17 cellular contexts compared by ENCODE assay signal in the genomic region with DNA sequence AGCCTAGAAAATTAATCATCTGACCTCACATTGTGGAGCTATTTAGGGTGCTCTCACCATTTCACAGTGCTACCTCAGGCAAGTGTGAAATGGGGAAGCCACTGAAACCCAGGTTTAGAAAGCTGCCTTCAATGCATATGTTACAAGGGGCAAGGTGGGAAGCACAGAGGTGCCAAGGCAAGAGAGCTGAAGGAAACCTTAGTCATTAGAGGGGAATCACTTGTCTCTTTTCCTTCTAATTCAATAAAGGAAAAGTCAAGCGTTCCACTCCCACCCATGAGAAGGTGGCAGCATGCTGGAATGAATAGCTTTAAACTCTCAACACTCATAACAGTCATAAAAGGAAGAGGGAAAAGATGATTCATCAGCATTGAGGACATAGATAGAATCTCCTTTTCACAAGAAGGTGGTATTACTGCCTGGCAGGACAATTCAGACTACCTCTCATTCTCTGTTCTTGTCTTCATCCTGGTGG.
DNase-seq lines count a peak whose midpoint lies in the region; ATAC-seq, FAIRE-seq and TF ChIP-seq lines count a peak whose summit lies in the region.
"Had no signal": no experiment of that assay in that cellular context is flagged by ENCODE, and none has a peak within 500 bp of the region (broad histone marks: within the 10 kb centered on the region; RNA-seq: fewer than 3 reads in every experiment).

No MANE protein-coding gene starts in this region.

- no peak overlapping the region for H3K27ac Mint-ChIP-seq in endodermal cell
- H3K27ac Mint-ChIP-seq: activated CD4-positive, alpha-beta T cell treated with anti-CD3 and anti-CD28 coated beads, Interleukin-2, amount 10 ng/mL, durations not matched to agents 24 days and 14 days; immature natural killer cell had no signal

- H3K4me3 ChIP-seq in endodermal cell (ENCODE audit: low read length) = no peak overlapping the region

- peak; percentile 66 for FAIRE-seq in GM12891 (lab: Jason Lieb, UNC)

- ATAC-seq in GM21423 (IDR thresholded peaks at IDR 0.05; ENCODE audit: unreplicated experiment) = peak; percentile 80
- ATAC-seq in HG03139 (IDR thresholded peaks at IDR 0.05; ENCODE audit: unreplicated experiment) = peak; percentile 53

- POLR2A ChIA-PET in RWPE1 (lab: Yijun Ruan, JAX; ENCODE audit: low non-redundant PET) = no interaction called here

- H3K4me1 Mint-ChIP-seq in endodermal cell = no peaks in the 10 kb centered on the region
- H3K4me1 Mint-ChIP-seq: activated CD4-positive, alpha-beta T cell treated with anti-CD3 and anti-CD28 coated beads, Interleukin-2, amount 10 ng/mL, durations not matched to agents 24 days and 14 days; immature natural killer cell had no signal

- H3K9me3 ChIP-seq in endodermal cell (ENCODE audit: control insufficient read depth, low read length) = no peaks in the 10 kb centered on the region

- TF ChIP-seq CTCF in RWPE1 (conservative IDR thresholded peaks at IDR 0.05; ENCODE audit: low read depth) (no peak), endodermal cell (conservative IDR thresholded peaks at IDR 0.05) (no peak)

- no peaks in the 10 kb centered on the region for H3K36me3 Mint-ChIP-seq in endodermal cell (ENCODE audit: low read depth)
- H3K36me3 Mint-ChIP-seq: immature natural killer cell had no signal

- H3K4me1 ChIP-seq in endodermal cell (ENCODE audit: control insufficient read depth, insufficient read depth, low read length) = no peaks in the 10 kb centered on the region

- 100% methylated on average over 1 of the region's 1 CpG; no CpG with 5 or more reads in 1 of the 2 experiments for WGBS in endodermal cell (ENCODE audit: insufficient coverage in 1 of 2, insufficient read length in 1 of 2), 2 experiments

- CTCF ChIA-PET in RWPE1 (lab: Yijun Ruan, JAX) = no interaction called here

- no peaks in the 10 kb centered on the region for H3K9me3 Mint-ChIP-seq in endodermal cell
- H3K9me3 Mint-ChIP-seq: activated CD4-positive, alpha-beta T cell treated with anti-CD3 and anti-CD28 coated beads, Interleukin-2, amount 10 ng/mL, durations not matched to agents 24 days and 14 days had no signal

- no peak overlapping the region for H3K9ac ChIP-seq in endodermal cell (ENCODE audit: extremely low read depth, low read length, poor library complexity, severe bottlenecking)

- H3K27ac ChIP-seq in RWPE1 (no peak overlapping the region), endodermal cell (ENCODE audit: low read depth, low read length) (no peak overlapping the region)
- H3K27ac ChIP-seq: HL-60 had no signal

- no peaks in the 10 kb centered on the region for H3K36me3 ChIP-seq in endodermal cell (ENCODE audit: control insufficient read depth, insufficient read depth, low read length)

- H3K27me3 ChIP-seq in endodermal cell (ENCODE audit: control insufficient read depth, insufficient read depth, low read length, poor library complexity, severe bottlenecking) = no peaks in the 10 kb centered on the region

- no peak for TF ChIP-seq POLR2A in GM12891 (IDR thresholded peaks at IDR 0.05; ENCODE audit: low read depth, low read length)

- H3K4me3 Mint-ChIP-seq in endodermal cell = no peak overlapping the region
- H3K4me3 Mint-ChIP-seq: activated CD4-positive, alpha-beta T cell treated with anti-CD3 and anti-CD28 coated beads, Interleukin-2, amount 10 ng/mL, durations not matched to agents 24 days and 14 days; immature natural killer cell had no signal

- no peak for DNase-seq in GM12891 (ENCODE audit: insufficient read length, low spot score)
- peak; percentile 16 for DNase-seq in amniotic epithelial cell (ENCODE audit: low read depth)
- no peak for DNase-seq in stimulated activated CD4-positive, alpha-beta T cell treated with anti-CD3 and anti-CD28 coated beads, Interleukin-15, amount 100 ng/mL, for 24 hours
- DNase-seq in UCSD-AML1 (lab: John Stamatoyannopoulos, UW; ENCODE audit: unreplicated experiment) = no peak
- no peak for DNase-seq in RWPE1 (ENCODE audit: low spot score)
- DNase-seq in endodermal cell = no peak
- DNase-seq: activated CD4-positive, alpha-beta T cell treated with anti-CD3 and anti-CD28 coated beads, Interleukin-2, amount 10 ng/mL, durations not matched to agents 24 days and 14 days; AML-193; erythroblast; immature natural killer cell; NCI-H1694; nucleus accumbens; Right ventricle myocardium superior; stimulated activated CD4-positive, alpha-beta T cell treated with anti-CD3 and anti-CD28 coated beads, Interleukin-2, amount 100 ng/mL, for 48 hours had no signal

- no peaks in the 10 kb centered on the region for H3K27me3 Mint-ChIP-seq in endodermal cell (ENCODE audit: insufficient read depth)
- H3K27me3 Mint-ChIP-seq: activated CD4-positive, alpha-beta T cell treated with anti-CD3 and anti-CD28 coated beads, Interleukin-2, amount 10 ng/mL, durations not matched to agents 24 days and 14 days had no signal

TF ChIP-seq in GM12891, 5 proteins besides CTCF, POLR2A, EP300 and RAD21:
- no peak for TF ChIP-seq PAX5 (IDR thresholded peaks at IDR 0.05; ENCODE audit: insufficient read depth, low read length, severe bottlenecking)
- no peak for TF ChIP-seq TAF1 (IDR thresholded peaks at IDR 0.05; ENCODE audit: low read depth, low read length)
- TF ChIP-seq SPI1 (IDR thresholded peaks at IDR 0.05; ENCODE audit: low read depth, low read length) = 0 out of 2 replicates have a peak, but pooled peaks have one; percentile 32
